ENCODE assay signal across 8 cellular contexts in the genomic region with DNA sequence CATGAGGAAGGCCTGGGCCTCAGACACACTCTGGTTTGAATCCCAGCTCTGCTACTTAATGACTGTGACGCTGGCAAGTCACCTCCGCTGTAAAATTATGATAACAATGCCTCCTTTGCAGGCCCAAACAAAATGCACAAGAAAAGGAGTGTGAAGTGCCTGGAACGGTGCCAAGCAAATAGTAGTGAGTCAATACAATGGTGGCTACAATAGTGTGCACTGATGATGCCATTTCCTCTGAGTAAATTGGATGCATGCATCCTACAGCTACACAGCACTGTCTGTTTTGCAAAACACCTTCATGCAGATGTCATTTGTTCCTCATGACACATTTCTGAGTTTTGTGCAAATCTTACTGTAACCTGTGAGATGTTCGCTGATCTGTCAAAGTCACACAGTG.
DNase-seq lines count a peak whose midpoint lies in the region; ATAC-seq, FAIRE-seq and TF ChIP-seq lines count a peak whose summit lies in the region.

No MANE protein-coding gene starts in this region.

- H3K27ac Mint-ChIP-seq in activated T-cell treated with anti-CD3 and anti-CD28 coated beads, Interleukin-2, amount 50 U/mL, for 24 hours, result peak overlapping the region; percentile 7
- no peak overlapping the region for H3K27ac Mint-ChIP-seq in natural killer cell treated with Interleukin-12 subunit alpha and Interleukin-12 subunit beta and Interleukin-15 and Interleukin-18, amount 100 ng/mL, for 72 hours
- no peak overlapping the region for H3K27ac Mint-ChIP-seq in stimulated activated naive B cell treated with anti-CD40 and anti-IgM and Interleukin-4, amounts not matched to agents 10 μg/mL and 1 μg/mL and 100 μg/mL, for 72 hours

- H3K9me3 Mint-ChIP-seq in activated T-cell treated with anti-CD3 and anti-CD28 coated beads, Interleukin-2, amount 50 U/mL, for 24 hours, result no peaks in the 10 kb centered on the region
- no peaks in the 10 kb centered on the region for H3K9me3 Mint-ChIP-seq in natural killer cell treated with Interleukin-12 subunit alpha and Interleukin-12 subunit beta and Interleukin-15 and Interleukin-18, amount 100 ng/mL, for 72 hours
- H3K9me3 Mint-ChIP-seq in stimulated activated naive B cell treated with anti-CD40 and anti-IgM and Interleukin-4, amounts not matched to agents 10 μg/mL and 1 μg/mL and 100 μg/mL, for 72 hours, result no peaks in the 10 kb centered on the region

- intact Hi-C loops in lower lobe of right lung (cut with DNase I), result no loop called here

- H3K9me3 ChIP-seq in lower lobe of right lung, result no peaks in the 10 kb centered on the region

- H3K27me3 Mint-ChIP-seq in activated T-cell treated with anti-CD3 and anti-CD28 coated beads, Interleukin-2, amount 50 U/mL, for 24 hours, result no peaks in the 10 kb centered on the region
- H3K27me3 Mint-ChIP-seq in natural killer cell treated with Interleukin-12 subunit alpha and Interleukin-12 subunit beta and Interleukin-15 and Interleukin-18, amount 100 ng/mL, for 72 hours, result peaks cover 52 to 64% of the 10 kb centered on the region in 2 donors
- no peaks in the 10 kb centered on the region for H3K27me3 Mint-ChIP-seq in stimulated activated naive B cell treated with anti-CD40 and anti-IgM and Interleukin-4, amounts not matched to agents 10 μg/mL and 1 μg/mL and 100 μg/mL, for 72 hours

- no peak for TF ChIP-seq CTCF in lower lobe of right lung (IDR thresholded peaks at IDR 0.05)

- peaks cover 11% of the 10 kb centered on the region for H3K4me1 ChIP-seq in lower lobe of right lung

- DNase-seq in ELR (ENCODE audit: low read depth), result peak; percentile 74
- peak; percentile 79 for DNase-seq in NCI-H146 treated with DMSO at 0.1 percent for 48 hours (lab: John Stamatoyannopoulos, UW; ENCODE audit: unreplicated experiment)
- peak; percentile 38 for DNase-seq in activated T-cell treated with anti-CD3 and anti-CD28 coated beads, Interleukin-2, amount 50 U/mL, for 24 hours
- no peak for DNase-seq in natural killer cell treated with Interleukin-12 subunit alpha and Interleukin-12 subunit beta and Interleukin-15 and Interleukin-18, amount 100 ng/mL, for 72 hours (ENCODE audit: low spot score)
- DNase-seq in lower lobe of right lung, result no peak
- no peak for DNase-seq in stimulated activated naive B cell treated with anti-CD40 and anti-IgM and Interleukin-4, amounts not matched to agents 10 μg/mL and 1 μg/mL and 100 μg/mL, for 72 hours
- DNase-seq in GM12892 (ENCODE audit: insufficient read length), result no peak

- no peaks in the 10 kb centered on the region for H3K27me3 ChIP-seq in lower lobe of right lung (ENCODE audit: low read depth)

- peak; percentile 32 to 76 for ATAC-seq in natural killer cell treated with Interleukin-12 subunit alpha and Interleukin-12 subunit beta and Interleukin-15 and Interleukin-18, amount 100 ng/mL, for 72 hours
- ATAC-seq in lower lobe of right lung (no peak), GM21447 (IDR thresholded peaks at IDR 0.05; ENCODE audit: unreplicated experiment) (no peak)
- ATAC-seq in stimulated activated naive B cell treated with anti-CD40 and anti-IgM and Interleukin-4, amounts not matched to agents 10 μg/mL and 1 μg/mL and 100 μg/mL, for 72 hours (replicated peaks), result no peak

- H3K36me3 Mint-ChIP-seq in activated T-cell treated with anti-CD3 and anti-CD28 coated beads, Interleukin-2, amount 50 U/mL, for 24 hours (ENCODE audit: low read depth), result peaks cover 6% of the 10 kb centered on the region
- peaks cover 14% of the 10 kb centered on the region for H3K36me3 Mint-ChIP-seq in natural killer cell treated with Interleukin-12 subunit alpha and Interleukin-12 subunit beta and Interleukin-15 and Interleukin-18, amount 100 ng/mL, for 72 hours
- H3K36me3 Mint-ChIP-seq in stimulated activated naive B cell treated with anti-CD40 and anti-IgM and Interleukin-4, amounts not matched to agents 10 μg/mL and 1 μg/mL and 100 μg/mL, for 72 hours, result peaks cover 0 to 4% of the 10 kb centered on the region in 2 donors

- peaks cover 61% of the 10 kb centered on the region for H3K4me1 Mint-ChIP-seq in activated T-cell treated with anti-CD3 and anti-CD28 coated beads, Interleukin-2, amount 50 U/mL, for 24 hours (ENCODE audit: low read depth)
- peaks cover 17 to 26% of the 10 kb centered on the region in 2 donors for H3K4me1 Mint-ChIP-seq in natural killer cell treated with Interleukin-12 subunit alpha and Interleukin-12 subunit beta and Interleukin-15 and Interleukin-18, amount 100 ng/mL, for 72 hours (ENCODE audit: low read depth in 2 of 2)
- H3K4me1 Mint-ChIP-seq in stimulated activated naive B cell treated with anti-CD40 and anti-IgM and Interleukin-4, amounts not matched to agents 10 μg/mL and 1 μg/mL and 100 μg/mL, for 72 hours, result peaks cover 0 to 4% of the 10 kb centered on the region in 2 donors

- no peak for FAIRE-seq in GM12892 (lab: Jason Lieb, UNC)

- H3K27ac ChIP-seq in lower lobe of right lung, result no peak overlapping the region

- TF ChIP-seq POLR2A in GM12892 (IDR thresholded peaks at IDR 0.05; ENCODE audit: low read depth, low read length), result no peak

- H3K36me3 ChIP-seq in lower lobe of right lung, result no peaks in the 10 kb centered on the region

- no peak overlapping the region for H3K4me3 ChIP-seq in lower lobe of right lung

- no peak overlapping the region for H3K4me3 Mint-ChIP-seq in activated T-cell treated with anti-CD3 and anti-CD28 coated beads, Interleukin-2, amount 50 U/mL, for 24 hours
- H3K4me3 Mint-ChIP-seq in natural killer cell treated with Interleukin-12 subunit alpha and Interleukin-12 subunit beta and Interleukin-15 and Interleukin-18, amount 100 ng/mL, for 72 hours, result peak overlapping the region; percentile 4
- H3K4me3 Mint-ChIP-seq in stimulated activated naive B cell treated with anti-CD40 and anti-IgM and Interleukin-4, amounts not matched to agents 10 μg/mL and 1 μg/mL and 100 μg/mL, for 72 hours, result no peak overlapping the region

Comparison
In these comparisons a context has a peak if more than half of its experiments do, and no peak if none do; other contexts are left out.
1. DNase-seq: peak in ELR (single experiment), NCI-H146 treated with DMSO at 0.1 percent for 48 hours (single experiment) and activated T-cell treated with anti-CD3 and anti-CD28 coated beads, Interleukin-2, amount 50 U/mL, for 24 hours (single experiment); none in natural killer cell treated with Interleukin-12 subunit alpha and Interleukin-12 subunit beta and Interleukin-15 and Interleukin-18, amount 100 ng/mL, for 72 hours (single experiment), lower lobe of right lung (single experiment), stimulated activated naive B cell treated with anti-CD40 and anti-IgM and Interleukin-4, amounts not matched to agents 10 μg/mL and 1 μg/mL and 100 μg/mL, for 72 hours (single experiment) and GM12892 (single experiment).
2. ATAC-seq: peak in natural killer cell treated with Interleukin-12 subunit alpha and Interleukin-12 subunit beta and Interleukin-15 and Interleukin-18, amount 100 ng/mL, for 72 hours (2 of 2); none in lower lobe of right lung (0 of 2), GM21447 (single experiment) and stimulated activated naive B cell treated with anti-CD40 and anti-IgM and Interleukin-4, amounts not matched to agents 10 μg/mL and 1 μg/mL and 100 μg/mL, for 72 hours (0 of 2).